ENCODE assay signal across 11 cellular contexts in genomic region chr14:94066089-94066676, GRCh38. TPM values are rescaled to one million over a fixed set of nuclear protein-coding genes. Genes with fewer than 3 reads are reported as not detected.
DNase-seq lines count a peak whose midpoint lies in the region; ATAC-seq, FAIRE-seq and TF ChIP-seq lines count a peak whose summit lies in the region.
"Had no signal": no experiment of that assay in that cellular context is flagged by ENCODE, and none has a peak within 500 bp of the region (broad histone marks: within the 10 kb centered on the region; RNA-seq: fewer than 3 reads in every experiment).

No MANE protein-coding gene starts in this region.

- H3K4me3 ChIP-seq in endodermal cell (ENCODE audit: low read length): peak overlapping the region; percentile 24
- no peak overlapping the region for H3K4me3 ChIP-seq in pancreas
- H3K4me3 ChIP-seq: SJCRH30, skin epidermis had no signal

- H3K4me3 Mint-ChIP-seq in H9 (no peak overlapping the region), endodermal cell (peak overlapping the region; percentile 18)

- H2BK15ac ChIP-seq in H9 (ENCODE audit: low read depth, low read length): no peak overlapping the region

- no peak overlapping the region for H2BK120ac ChIP-seq in H9 (ENCODE audit: low read depth, low read length, poor library complexity, severe bottlenecking)

- DNase-seq in H9 (no peak), NCI-H774 (lab: John Stamatoyannopoulos, UW) (peak; percentile 25), endodermal cell (peak; percentile 65), pancreas (peak in 4 of 6 donors; percentile 41 to 65 (median 44)), OCI-M1 (lab: John Stamatoyannopoulos, UW) (no peak), NCI-H146 (lab: John Stamatoyannopoulos, UW) (no peak), RPMI8226 (no peak)
- DNase-seq: activated CD8-positive, alpha-beta memory T cell treated with anti-CD3 and anti-CD28 coated beads, Interleukin-2, amount 50 U/mL, for 4 hours; effector memory CD4-positive, alpha-beta T cell; SJCRH30 had no signal

- no peaks in the 10 kb centered on the region for H3K23me2 ChIP-seq in H9 (ENCODE audit: insufficient read length, low read depth, low read length, poor library complexity, severe bottlenecking)

- H3K36me3 Mint-ChIP-seq in H9 (ENCODE audit: insufficient read depth in 1 of 3, low read depth in 3 of 3): peaks cover 40 to 54% (median 43%) of the 10 kb centered on the region in 3 experiments
- H3K36me3 Mint-ChIP-seq in endodermal cell (ENCODE audit: low read depth): peaks cover 42% of the 10 kb centered on the region

- peaks cover 10% of the 10 kb centered on the region for H3K79me1 ChIP-seq in H9 (ENCODE audit: insufficient read depth, low read depth, low read length, poor library complexity, severe bottlenecking)

- ATAC-seq in pancreas: peak; percentile 82 to 91 (median 86)

- H3K27me3 Mint-ChIP-seq in H9 (ENCODE audit: low read depth): no peaks in the 10 kb centered on the region
- no peaks in the 10 kb centered on the region for H3K27me3 Mint-ChIP-seq in endodermal cell (ENCODE audit: insufficient read depth)

- no peak overlapping the region for H3K56ac ChIP-seq in H9 (ENCODE audit: insufficient read length, low read depth, low read length)

- intact Hi-C loops in pancreas (cut with DNase I): no loop called here

- peaks cover 5% of the 10 kb centered on the region; the same call in 1 of the 2 replicates for H3K4me1 ChIP-seq in H9 (ENCODE audit: insufficient read depth, low read length)
- H3K4me1 ChIP-seq in endodermal cell (ENCODE audit: control insufficient read depth, insufficient read depth, low read length): peaks cover 3% of the 10 kb centered on the region
- peaks cover 7 to 38% (median 27%) of the 10 kb centered on the region in 3 donors for H3K4me1 ChIP-seq in pancreas
- H3K4me1 ChIP-seq: SJCRH30 had no signal

- H3K18ac ChIP-seq in H9 (ENCODE audit: insufficient read length, low read depth, low read length): no peak overlapping the region

- no peak overlapping the region for H4K5ac ChIP-seq in H9 (ENCODE audit: insufficient read length, low read depth, low read length)

- H3K27ac Mint-ChIP-seq in H9 (peak overlapping the region; percentile 26 to 87 (median 65); a peak in 6 of 7 replicates), endodermal cell (peak overlapping the region; percentile 71)

- H3K9me3 Mint-ChIP-seq in H9 (peaks cover 25 to 38% of the 10 kb centered on the region in 2 experiments), endodermal cell (peaks cover 40% of the 10 kb centered on the region)

- H3K4me2 ChIP-seq in H9 (ENCODE audit: insufficient read depth, insufficient read length, low read length): no peak overlapping the region

- no peak overlapping the region for H2BK20ac ChIP-seq in H9 (ENCODE audit: low read depth, low read length, poor library complexity, severe bottlenecking)

- H2BK12ac ChIP-seq in H9 (ENCODE audit: insufficient read length, low read depth, low read length): no peak overlapping the region

- no peak overlapping the region for H2AFZ ChIP-seq in H9 (ENCODE audit: low read length)

- H2BK5ac ChIP-seq in H9 (ENCODE audit: insufficient read length, low read length): no peak overlapping the region

- TF ChIP-seq CTCF in H9 (conservative IDR thresholded peaks at IDR 0.05): peak; percentile 28; the same call in 2 of the 3 replicates
- peak; percentile 34 for TF ChIP-seq CTCF in endodermal cell (conservative IDR thresholded peaks at IDR 0.05)
- TF ChIP-seq CTCF in pancreas (IDR thresholded peaks at IDR 0.05): no peak

- H3K9me3 ChIP-seq in H9 (ENCODE audit: control insufficient read depth, low read depth, low read length) (no peaks in the 10 kb centered on the region), endodermal cell (ENCODE audit: control insufficient read depth, low read length) (peaks cover 35% of the 10 kb centered on the region), pancreas (no peaks in the 10 kb centered on the region)

- no peak overlapping the region for H2AK5ac ChIP-seq in H9 (ENCODE audit: insufficient read length, low read length)

- H4K20me1 ChIP-seq in H9 (ENCODE audit: control insufficient read depth, insufficient read depth, insufficient read length): no peaks in the 10 kb centered on the region

- no CpG with 5 or more reads among the region's 8 CpGs for WGBS in H9 (ENCODE audit: extremely low coverage, insufficient read length, low lambda C conversion rate)
- 33 to 85% methylated on average over 1 to 8 of the region's 8 CpGs for WGBS in endodermal cell (ENCODE audit: insufficient coverage in 1 of 2, insufficient read length in 1 of 2), 2 experiments
- 60% methylated on average over 8 of the region's 8 CpGs for WGBS in pancreas, 2 donors

- H4K91ac ChIP-seq in H9 (ENCODE audit: insufficient read length, low read depth, low read length): no peak overlapping the region

- no peak overlapping the region for H3K4ac ChIP-seq in H9 (ENCODE audit: low read depth, low read length)

- H3K27me3 ChIP-seq in H9 (ENCODE audit: insufficient read depth, low read length) (no peaks in the 10 kb centered on the region), endodermal cell (ENCODE audit: control insufficient read depth, insufficient read depth, low read length, poor library complexity, severe bottlenecking) (no peaks in the 10 kb centered on the region), pancreas (no peaks in the 10 kb centered on the region)
- H3K27me3 ChIP-seq: SJCRH30 had no signal

- H3K9ac ChIP-seq in H9 (ENCODE audit: extremely low read depth, insufficient read length, low read length): no peak overlapping the region
- H3K9ac ChIP-seq in endodermal cell (ENCODE audit: extremely low read depth, low read length, poor library complexity, severe bottlenecking): no peak overlapping the region

- H3K23ac ChIP-seq in H9 (ENCODE audit: insufficient read length, low read depth, low read length): no peak overlapping the region

- peaks cover 8% of the 10 kb centered on the region; the same call in 1 of the 2 replicates for H3K79me2 ChIP-seq in H9 (ENCODE audit: insufficient read depth, low read length)

- H3K4me1 Mint-ChIP-seq in H9: peaks cover 45 to 46% of the 10 kb centered on the region in 2 experiments
- H3K4me1 Mint-ChIP-seq in endodermal cell: peaks cover 40% of the 10 kb centered on the region

- H3K27ac ChIP-seq in H9 (ENCODE audit: insufficient read length, low read depth, low read length) (no peak overlapping the region), endodermal cell (ENCODE audit: low read depth, low read length) (no peak overlapping the region), pancreas (peak overlapping the region; percentile 28 to 83 (median 53))
- H3K27ac ChIP-seq: SJCRH30 had no signal

- H4K8ac ChIP-seq in H9 (replicated peaks; ENCODE audit: insufficient read length, low read depth, low read length): no peak overlapping the region

- no peak overlapping the region for H3T11ph ChIP-seq in H9 (ENCODE audit: low read length)

- no peak for FAIRE-seq in pancreas (lab: Jason Lieb, UNC)

- H3K36me3 ChIP-seq in endodermal cell (ENCODE audit: control insufficient read depth, insufficient read depth, low read length): peaks cover 18% of the 10 kb centered on the region
- H3K36me3 ChIP-seq in pancreas: peaks cover 0 to 17% (median 3%) of the 10 kb centered on the region in 3 donors

- H3K14ac ChIP-seq in H9 (ENCODE audit: insufficient read depth, low read length): no peak overlapping the region

RNA-seq across cellular contexts. Expression of gene DDX24, which starts 14.8 kb away (rescaled TPM):
- total RNA-seq in H9 (2021) (172 TPM in 2 replicates), endodermal cell (100 to 1,000 TPM; 131 to 137 TPM), pancreas (10 to 100 TPM; 55.9 to 86.4 (median 68.0) TPM)
- 151 TPM for polyA plus RNA-seq in endodermal cell (2013, experiment 1 of 2)
- 146 TPM for polyA plus RNA-seq in endodermal cell (2013, experiment 2 of 2)
- 100 to 1,000 TPM in 1 of 2 donors, 10 to 100 TPM in 1; 60.7 to 111 TPM for polyA plus RNA-seq in pancreas

RNA-seq across cellular contexts. Expression of gene IFI27L1, which starts 14.9 kb away (rescaled TPM):
- total RNA-seq in H9 (2021) (27.4 TPM in 2 replicates), endodermal cell (10 to 100 TPM; 40.0 to 47.2 TPM), pancreas (1 to 10 TPM; 3.8 to 8.7 (median 6.8) TPM)
- polyA plus RNA-seq in endodermal cell (2013, experiment 1 of 2): 25.0 TPM
- polyA plus RNA-seq in endodermal cell (2013, experiment 2 of 2): 20.8 TPM
- polyA plus RNA-seq in pancreas: 10 to 100 TPM; 14.1 to 14.3 TPM

RNA-seq across cellular contexts. Expression of gene OTUB2, which starts 40.0 kb away (rescaled TPM):
- total RNA-seq in H9 (2021): 3.6 and 3.7 TPM in 2 replicates
- total RNA-seq in endodermal cell: 1 to 10 TPM; 6.3 to 6.7 TPM
- polyA plus RNA-seq in endodermal cell (2013, experiment 1 of 2): 6.3 TPM
- polyA plus RNA-seq in endodermal cell (2013, experiment 2 of 2): 5.1 TPM
- 1 to 10 TPM in 2 of 6 donors, under 1 TPM in 4; 0.51 to 1.3 (median 0.87) TPM for total RNA-seq in pancreas
- polyA plus RNA-seq in pancreas: under 1 TPM; 0.30 to 0.31 TPM

RNA-seq across cellular contexts. Expression of gene IFI27, which starts 44.4 kb away (rescaled TPM):
- total RNA-seq in H9 (2021): 1.7 TPM in 2 replicates
- total RNA-seq in endodermal cell: 1 to 10 TPM; 1.9 to 9.0 TPM
- polyA plus RNA-seq in endodermal cell (2013, experiment 1 of 2): 4.2 TPM
- polyA plus RNA-seq in endodermal cell (2013, experiment 2 of 2): 2.6 TPM
- total RNA-seq in pancreas: 10 to 100 TPM in 4 of 6 donors, 1 to 10 TPM in 2; 8.1 to 21.4 (median 12.1) TPM
- polyA plus RNA-seq in pancreas: 10 to 100 TPM; 61.4 to 78.9 TPM

Comparison
In these comparisons a context has a peak if more than half of its experiments do, and no peak if none do; other contexts are left out.
1. DNase-seq: peak in NCI-H774 (single experiment), endodermal cell (single experiment) and pancreas (4 of 6); none in H9 (single experiment), OCI-M1 (single experiment), NCI-H146 (single experiment) and RPMI8226 (single experiment).
2. H3K27ac ChIP-seq: peak in pancreas (4 of 4); none in H9 (single experiment) and endodermal cell (single experiment).
3. CTCF ChIP-seq: peak in H9 (single experiment) and endodermal cell (single experiment); none in pancreas (0 of 4).